26 cellular contexts compared by ENCODE assay signal in the genomic region with DNA sequence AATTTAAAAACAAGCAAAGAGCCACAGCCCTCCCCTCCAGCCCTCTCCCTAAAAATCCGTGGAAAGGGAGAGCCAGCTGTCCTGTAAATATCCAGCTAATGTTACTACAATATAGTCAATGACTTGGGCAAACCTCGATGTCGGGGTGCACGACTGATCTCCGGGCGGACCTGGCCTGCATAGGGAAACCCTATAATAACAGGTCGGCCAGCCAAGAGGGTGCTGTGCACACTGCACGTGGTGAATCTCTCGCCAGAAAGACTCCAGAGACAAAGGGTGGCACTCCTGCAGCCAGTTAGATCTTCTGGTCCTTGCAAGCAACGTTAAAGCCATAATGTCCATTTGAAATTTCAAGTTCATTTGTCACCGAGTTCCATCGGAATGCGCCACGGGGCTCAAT.
"Had no signal": no experiment of that assay in that cellular context is flagged by ENCODE, and none has a peak within 500 bp of the region (broad histone marks: within the 10 kb centered on the region; RNA-seq: fewer than 3 reads in every experiment).

No MANE protein-coding gene starts in this region.

- H3K27me3 Mint-ChIP-seq: naive B cell had no signal

- FAIRE-seq: colon, endothelial cell of umbilical vein, frontal cortex, kidney had no signal

- H3K79me2 ChIP-seq: hepatocyte had no signal

- H3K27me3 ChIP-seq: esophagus muscularis mucosa, foreskin keratinocyte, gastroesophageal sphincter, heart left ventricle, hepatocyte had no signal

- H3K9me3 ChIP-seq: esophagus muscularis mucosa, gastroesophageal sphincter, lower lobe of right lung, mucosa of descending colon had no signal

- DNase-seq: dermis blood vessel endothelial cell; dorsolateral prefrontal cortex; effector CD4-positive, alpha-beta T cell; effector memory CD4-positive, alpha-beta T cell; foreskin keratinocyte; heart left ventricle; hypothalamus; immature natural killer cell; islet precursor cell; kidney; kidney glomerular epithelial cell; left colon; left ventricle myocardium superior; lower lobe of right lung; mesenchymal stem cell; mucosa of descending colon; naive B cell had no signal

- H3K4me1 Mint-ChIP-seq: naive B cell had no signal

- H2AFZ ChIP-seq: hepatocyte had no signal

- H3K4me1 ChIP-seq: esophagus muscularis mucosa, foreskin keratinocyte, lower lobe of right lung had no signal

- H3K4me3 ChIP-seq: coronary artery, dorsolateral prefrontal cortex, esophagus muscularis mucosa, gastroesophageal sphincter, heart left ventricle, hepatocyte, lower lobe of right lung, mucosa of descending colon had no signal

- H3K36me3 ChIP-seq: esophagus muscularis mucosa, gastroesophageal sphincter, heart left ventricle, lower lobe of right lung had no signal

- H3K27ac Mint-ChIP-seq: immature natural killer cell, mesothelial cell of epicardium, naive B cell had no signal

- ATAC-seq: foreskin keratinocyte, gastroesophageal sphincter, heart left ventricle, left colon, left lobe of liver, left ventricle myocardium superior, lower lobe of right lung, mucosa of descending colon had no signal

- H3K27ac ChIP-seq: coronary artery, dorsolateral prefrontal cortex, esophagus muscularis mucosa, foreskin keratinocyte, gastroesophageal sphincter, heart left ventricle, hepatocyte, lower lobe of right lung had no signal

- H3K36me3 Mint-ChIP-seq: immature natural killer cell, mesothelial cell of epicardium, naive B cell had no signal

- H3K4me2 ChIP-seq: hepatocyte had no signal

- H3K4me3 Mint-ChIP-seq: immature natural killer cell, mesothelial cell of epicardium, naive B cell had no signal
